1 cellular context compared by ENCODE assay signal in genomic region chr12:91108196-91108595, GRCh38.
TF ChIP-seq lines count a peak whose summit lies in the region.

No MANE protein-coding gene starts in this region.

TF ChIP-seq in H1, 55 proteins besides CTCF, POLR2A, EP300 and RAD21:
- no peak for TF ChIP-seq SIX5 (IDR thresholded peaks at IDR 0.05; ENCODE audit: low read depth, low read length)
- no peak for TF ChIP-seq HDAC2 (IDR thresholded peaks at IDR 0.05; ENCODE audit: borderline replicate concordance in 1 of 2, low read depth in 2 of 2, low read length in 2 of 2)
- no peak for TF ChIP-seq RNF2 (IDR thresholded peaks at IDR 0.05; ENCODE audit: borderline replicate concordance, low read depth, low read length, missing control alignments, poor library complexity, severe bottlenecking)
- no peak for TF ChIP-seq SIRT6 (IDR thresholded peaks at IDR 0.05; ENCODE audit: low read length)
- TF ChIP-seq ZNF274 (IDR thresholded peaks at IDR 0.05; ENCODE audit: borderline replicate concordance, extremely low read depth, low read length): no peak
- no peak for TF ChIP-seq CBX5 (IDR thresholded peaks at IDR 0.05; ENCODE audit: low read depth, low read length)
- TF ChIP-seq ATF3 (IDR thresholded peaks at IDR 0.05; ENCODE audit: insufficient read depth, low read depth, low read length): no peak
- no peak for TF ChIP-seq SRF (IDR thresholded peaks at IDR 0.05; ENCODE audit: low read depth, low read length)
- TF ChIP-seq NANOG (IDR thresholded peaks at IDR 0.05; ENCODE audit: insufficient read depth, low read depth, low read length, poor library complexity, severe bottlenecking): no peak
- no peak for TF ChIP-seq PHF8 (conservative IDR thresholded peaks at IDR 0.05; ENCODE audit: low read depth, low read length)
- no peak for TF ChIP-seq KDM4A (IDR thresholded peaks at IDR 0.05; ENCODE audit: low read depth, low read length, severe bottlenecking)
- no peak for TF ChIP-seq ATF2 (IDR thresholded peaks at IDR 0.05; ENCODE audit: low read length)
- no peak for TF ChIP-seq KDM5A (IDR thresholded peaks at IDR 0.05; ENCODE audit: low read length)
- no peak for TF ChIP-seq POLR2AphosphoS5 (IDR thresholded peaks at IDR 0.05; ENCODE audit: low read depth, low read length)
- TF ChIP-seq BRCA1 (IDR thresholded peaks at IDR 0.05; ENCODE audit: low read depth, low read length): no peak
- no peak for TF ChIP-seq E2F6 (IDR thresholded peaks at IDR 0.05)
